Comparison of ENCODE assay signal across 1 cellular context in the genomic region with DNA sequence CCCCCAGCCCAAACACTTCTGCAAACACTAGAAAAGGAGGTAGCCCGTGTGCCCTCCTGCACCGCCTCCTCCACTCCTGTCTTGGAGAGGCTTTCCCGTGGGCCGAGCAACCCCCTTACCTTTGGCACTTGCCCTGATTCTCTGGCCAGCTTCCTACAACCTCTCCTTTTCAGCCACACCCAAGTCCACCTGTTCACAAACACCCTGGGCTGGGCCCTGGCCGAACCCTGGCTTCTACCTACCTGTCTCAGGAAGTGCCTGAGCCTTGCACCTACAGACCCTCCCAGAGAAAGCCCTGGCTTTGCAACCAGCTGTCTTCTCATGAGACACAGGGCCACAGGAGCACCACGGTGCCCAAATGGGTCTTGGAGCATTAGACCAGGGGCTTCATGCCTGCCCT.
TF ChIP-seq lines count a peak whose summit lies in the region.

No MANE protein-coding gene starts in this region.

TF ChIP-seq in H1, 55 proteins besides CTCF, POLR2A, EP300 and RAD21:
- TF ChIP-seq, protein P1, sequence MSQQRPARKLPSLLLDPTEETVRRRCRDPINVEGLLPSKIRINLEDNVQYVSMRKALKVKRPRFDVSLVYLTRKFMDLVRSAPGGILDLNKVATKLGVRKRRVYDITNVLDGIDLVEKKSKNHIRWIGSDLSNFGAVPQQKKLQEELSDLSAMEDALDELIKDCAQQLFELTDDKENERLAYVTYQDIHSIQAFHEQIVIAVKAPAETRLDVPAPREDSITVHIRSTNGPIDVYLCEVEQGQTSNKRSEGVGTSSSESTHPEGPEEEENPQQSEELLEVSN (IDR thresholded peaks at IDR 0.05) = no peak
- no peak for TF ChIP-seq ZNF274 (IDR thresholded peaks at IDR 0.05; ENCODE audit: borderline replicate concordance, extremely low read depth, low read length)
- no peak for TF ChIP-seq TCF12 (IDR thresholded peaks at IDR 0.05; ENCODE audit: low read depth, low read length)
- no peak for TF ChIP-seq SIX5 (IDR thresholded peaks at IDR 0.05; ENCODE audit: low read depth, low read length)
- no peak for TF ChIP-seq POLR2AphosphoS5 (IDR thresholded peaks at IDR 0.05; ENCODE audit: low read depth, low read length)
- TF ChIP-seq HDAC6 (IDR thresholded peaks at IDR 0.05; ENCODE audit: low read depth, low read length) = no peak
- TF ChIP-seq, protein P2, sequence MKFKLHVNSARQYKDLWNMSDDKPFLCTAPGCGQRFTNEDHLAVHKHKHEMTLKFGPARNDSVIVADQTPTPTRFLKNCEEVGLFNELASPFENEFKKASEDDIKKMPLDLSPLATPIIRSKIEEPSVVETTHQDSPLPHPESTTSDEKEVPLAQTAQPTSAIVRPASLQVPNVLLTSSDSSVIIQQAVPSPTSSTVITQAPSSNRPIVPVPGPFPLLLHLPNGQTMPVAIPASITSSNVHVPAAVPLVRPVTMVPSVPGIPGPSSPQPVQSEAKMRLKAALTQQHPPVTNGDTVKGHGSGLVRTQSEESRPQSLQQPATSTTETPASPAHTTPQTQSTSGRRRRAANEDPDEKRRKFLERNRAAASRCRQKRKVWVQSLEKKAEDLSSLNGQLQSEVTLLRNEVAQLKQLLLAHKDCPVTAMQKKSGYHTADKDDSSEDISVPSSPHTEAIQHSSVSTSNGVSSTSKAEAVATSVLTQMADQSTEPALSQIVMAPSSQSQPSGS (IDR thresholded peaks at IDR 0.05; ENCODE audit: low read length) = no peak
- TF ChIP-seq SP4 (IDR thresholded peaks at IDR 0.05; ENCODE audit: low read length) = no peak
- TF ChIP-seq CBX8 (IDR thresholded peaks at IDR 0.05; ENCODE audit: borderline replicate concordance, low read depth, low read length) = no peak
- no peak for TF ChIP-seq POU5F1 (IDR thresholded peaks at IDR 0.05; ENCODE audit: low read depth, low read length)
- TF ChIP-seq, protein P3, sequence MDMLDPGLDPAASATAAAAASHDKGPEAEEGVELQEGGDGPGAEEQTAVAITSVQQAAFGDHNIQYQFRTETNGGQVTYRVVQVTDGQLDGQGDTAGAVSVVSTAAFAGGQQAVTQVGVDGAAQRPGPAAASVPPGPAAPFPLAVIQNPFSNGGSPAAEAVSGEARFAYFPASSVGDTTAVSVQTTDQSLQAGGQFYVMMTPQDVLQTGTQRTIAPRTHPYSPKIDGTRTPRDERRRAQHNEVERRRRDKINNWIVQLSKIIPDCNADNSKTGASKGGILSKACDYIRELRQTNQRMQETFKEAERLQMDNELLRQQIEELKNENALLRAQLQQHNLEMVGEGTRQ (IDR thresholded peaks at IDR 0.05; ENCODE audit: low read length) = no peak
- TF ChIP-seq BACH1 (IDR thresholded peaks at IDR 0.05; ENCODE audit: low read length) = no peak
